In the genomic region with DNA sequence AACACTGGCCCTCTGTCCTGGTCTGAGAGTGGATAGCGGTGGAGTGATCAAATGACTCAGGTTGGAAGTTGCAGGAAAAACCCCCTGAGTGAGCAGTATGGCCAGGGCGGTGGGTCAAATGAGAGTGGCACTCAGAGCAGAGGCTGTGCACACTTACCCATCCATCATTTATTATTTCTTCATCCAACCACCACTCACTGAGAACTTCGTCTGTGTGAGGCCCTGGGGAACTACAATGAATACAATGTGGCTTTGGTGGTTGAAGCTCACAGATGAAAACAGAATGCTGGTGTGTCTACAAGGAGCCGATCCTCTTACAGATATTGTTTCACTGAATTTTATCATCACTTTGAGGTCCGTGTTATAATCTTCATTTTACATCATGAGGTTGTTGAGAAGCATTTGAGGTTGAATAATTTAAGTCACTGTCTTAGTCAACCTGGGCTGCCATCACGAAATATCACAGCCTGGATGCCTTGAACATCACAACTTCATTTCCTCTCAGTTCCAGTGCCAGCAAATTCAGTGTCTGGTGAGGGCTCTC, we compare ENCODE assay signal across 13 cellular contexts.
A peak's percentile ranks its signal among the peaks of the same experiment; 100 is the strongest.
DNase-seq lines count a peak whose midpoint lies in the region; ATAC-seq and TF ChIP-seq lines count a peak whose summit lies in the region.
"Had no signal": no experiment of that assay in that cellular context is flagged by ENCODE, and none has a peak within 500 bp of the region (broad histone marks: within the 10 kb centered on the region; RNA-seq: fewer than 3 reads in every experiment).

No MANE protein-coding gene starts in this region.

- no peak overlapping the region for H3K27ac Mint-ChIP-seq in stimulated activated memory B cell treated with anti-CD40 and anti-IgM and Interleukin-4, amounts not matched to agents 10 μg/mL and 1 μg/mL and 100 μg/mL, for 72 hours
- H3K27ac Mint-ChIP-seq: GM23338 had no signal

- no peak overlapping the region for H3K27ac ChIP-seq in foreskin keratinocyte
- H3K27ac ChIP-seq: prostate gland, uterus had no signal

- H3K27me3 Mint-ChIP-seq in stimulated activated memory B cell treated with anti-CD40 and anti-IgM and Interleukin-4, amounts not matched to agents 10 μg/mL and 1 μg/mL and 100 μg/mL, for 72 hours: peaks cover 31% of the 10 kb centered on the region

- peak; percentile 58 for ATAC-seq in stimulated activated memory B cell treated with anti-CD40 and anti-IgM and Interleukin-4, amounts not matched to agents 10 μg/mL and 1 μg/mL and 100 μg/mL, for 72 hours
- no peak for ATAC-seq in foreskin keratinocyte
- ATAC-seq in HG02642 (IDR thresholded peaks at IDR 0.05; ENCODE audit: poor library complexity, unreplicated experiment): no peak
- ATAC-seq: GM23338 had no signal

- no peaks in the 10 kb centered on the region for H3K36me3 Mint-ChIP-seq in stimulated activated memory B cell treated with anti-CD40 and anti-IgM and Interleukin-4, amounts not matched to agents 10 μg/mL and 1 μg/mL and 100 μg/mL, for 72 hours

- H3K27me3 ChIP-seq in foreskin keratinocyte: no peaks in the 10 kb centered on the region
- H3K27me3 ChIP-seq: uterus had no signal

- H3K4me1 ChIP-seq in foreskin keratinocyte: no peaks in the 10 kb centered on the region
- H3K4me1 ChIP-seq: prostate gland, uterus had no signal

- DNase-seq in activated T-cell treated with anti-CD3 and anti-CD28 coated beads for 24 hours (ENCODE audit: low read depth) (peak; percentile 13), NB4 (ENCODE audit: low read depth) (peak; percentile 86), astrocyte of the hippocampus (ENCODE audit: low read depth, low spot score) (peak; percentile 46), foreskin keratinocyte (no peak), amygdala (lab: John Stamatoyannopoulos, UW) (no peak)
- DNase-seq in activated T-cell treated with anti-CD3 and anti-CD28 coated beads, Interleukin-2, amount 50 U/mL, for 1 hour: no peak
- DNase-seq: foreskin fibroblast, NCI-H226, uterus had no signal

- no peaks in the 10 kb centered on the region for H3K4me1 Mint-ChIP-seq in stimulated activated memory B cell treated with anti-CD40 and anti-IgM and Interleukin-4, amounts not matched to agents 10 μg/mL and 1 μg/mL and 100 μg/mL, for 72 hours

- no peak overlapping the region for H3K4me3 ChIP-seq in NB4 (ENCODE audit: low read depth, low read length)
- H3K4me3 ChIP-seq: GM23338, prostate gland, uterus had no signal

- no peak overlapping the region for H3K4me3 Mint-ChIP-seq in stimulated activated memory B cell treated with anti-CD40 and anti-IgM and Interleukin-4, amounts not matched to agents 10 μg/mL and 1 μg/mL and 100 μg/mL, for 72 hours
- H3K4me3 Mint-ChIP-seq: GM23338 had no signal

- no peak for TF ChIP-seq POLR2A in NB4 (IDR thresholded peaks at IDR 0.05; ENCODE audit: extremely low read depth, insufficient read length)

- H3K9me3 Mint-ChIP-seq in stimulated activated memory B cell treated with anti-CD40 and anti-IgM and Interleukin-4, amounts not matched to agents 10 μg/mL and 1 μg/mL and 100 μg/mL, for 72 hours: peaks cover 8% of the 10 kb centered on the region

- TF ChIP-seq CTCF in NB4 (IDR thresholded peaks at IDR 0.05; ENCODE audit: low read depth, low read length) (no peak), foreskin keratinocyte (conservative IDR thresholded peaks at IDR 0.05) (no peak)

Comparison
In these comparisons a context has a peak if more than half of its experiments do, and no peak if none do; other contexts are left out.
1. DNase-seq: peak in activated T-cell treated with anti-CD3 and anti-CD28 coated beads for 24 hours (single experiment), NB4 (single experiment) and astrocyte of the hippocampus (single experiment); none in activated T-cell treated with anti-CD3 and anti-CD28 coated beads, Interleukin-2, amount 50 U/mL, for 1 hour (single experiment), foreskin keratinocyte (0 of 2) and amygdala (0 of 56).